ENCODE assay signal across 8 cellular contexts in the genomic region with DNA sequence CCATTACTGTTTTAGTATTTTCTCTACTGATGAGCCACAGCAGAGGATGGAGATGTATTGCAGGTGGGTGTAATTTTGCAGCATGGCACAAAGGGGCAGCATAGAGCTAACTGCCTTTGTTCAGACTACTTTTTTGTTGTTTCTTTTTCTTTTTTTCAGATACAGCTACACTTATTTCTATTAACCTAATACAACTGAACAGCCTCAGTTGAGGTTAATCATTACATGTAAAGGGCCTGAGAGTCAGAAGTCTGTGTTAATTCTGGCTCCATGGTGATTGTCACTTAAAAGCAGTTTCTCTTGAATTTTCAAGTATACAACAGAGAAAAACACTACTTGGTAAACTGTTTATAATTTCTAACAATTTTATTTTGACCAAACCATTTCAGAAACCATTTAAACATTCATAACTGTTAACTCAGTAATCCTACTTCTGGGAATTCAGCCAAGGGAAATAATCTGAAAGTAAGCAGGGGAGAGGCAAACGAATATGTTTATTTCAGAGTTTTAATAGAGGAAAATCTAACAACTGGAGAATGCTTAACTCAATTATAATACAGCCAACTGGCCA. TPM values are rescaled to one million over a fixed set of nuclear protein-coding genes. Genes with fewer than 3 reads are reported as not detected.
A peak's percentile ranks its signal among the peaks of the same experiment; 100 is the strongest.
DNase-seq lines count a peak whose midpoint lies in the region; ATAC-seq and TF ChIP-seq lines count a peak whose summit lies in the region.

No MANE protein-coding gene starts in this region.

- no peak overlapping the region for H3K4me3 Mint-ChIP-seq in activated T-cell treated with anti-CD3 and anti-CD28 coated beads, Interleukin-2, amount 50 U/mL, for 4 hours
- no peak overlapping the region for H3K4me3 Mint-ChIP-seq in GM23338
- H3K4me3 Mint-ChIP-seq in activated CD4-positive, alpha-beta T cell treated with anti-CD3 and anti-CD28 coated beads, Interleukin-2, amount 10 ng/mL, durations not matched to agents 7 days and 5 days = no peak overlapping the region

- POLR2A ChIA-PET in activated CD4-positive, alpha-beta T cell treated with anti-CD3 and anti-CD28 coated beads, Interleukin-2, amount 10 ng/mL, durations not matched to agents 7 days and 5 days (lab: Charles Lee) = no interaction called here

- no peaks in the 10 kb centered on the region for H3K36me3 ChIP-seq in GM23338 (ENCODE audit: insufficient read depth)

- TF ChIP-seq CTCF in GM23338 (conservative IDR thresholded peaks at IDR 0.05; ENCODE audit: low read depth in 2 of 2) (peak; percentile 77 to 92), foreskin fibroblast (IDR thresholded peaks at IDR 0.05; ENCODE audit: low read depth, low read length) (peak; percentile 81)

- no peaks in the 10 kb centered on the region for H3K9me2 ChIP-seq in GM23338 (ENCODE audit: insufficient read depth)

- 0 out of 2 replicates have a peak overlapping the region, but pooled peaks have one; percentile 27 for H3K27ac ChIP-seq in GM23338 (ENCODE audit: low read depth)

- DNase-seq in activated T-cell treated with anti-CD3 and anti-CD28 coated beads, Interleukin-2, amount 50 U/mL, for 4 hours = no peak
- no peak for DNase-seq in activated T-cell treated with anti-CD3 and anti-CD28 coated beads, Interleukin-2, amount 50 U/mL, for 1 hour
- peak; percentile 74 for DNase-seq in GM23338 (ENCODE audit: low spot score)
- peak; percentile 59 for DNase-seq in NAMALWA (ENCODE audit: low spot score)
- peak; percentile 54 for DNase-seq in activated CD4-positive, alpha-beta T cell treated with anti-CD3 and anti-CD28 coated beads, Interleukin-2, amount 10 ng/mL, durations not matched to agents 7 days and 5 days
- DNase-seq in foreskin fibroblast = peak; percentile 32 to 71
- peak; percentile 37 for DNase-seq in pons (ENCODE audit: low spot score)

- H3K79me2 ChIP-seq in GM23338 (replicated peaks; ENCODE audit: insufficient read depth) = no peaks in the 10 kb centered on the region

- H3K9me3 Mint-ChIP-seq in activated T-cell treated with anti-CD3 and anti-CD28 coated beads, Interleukin-2, amount 50 U/mL, for 4 hours = no peaks in the 10 kb centered on the region
- H3K9me3 Mint-ChIP-seq in GM23338 = peaks cover 4% of the 10 kb centered on the region
- peaks cover under 1% of the 10 kb centered on the region for H3K9me3 Mint-ChIP-seq in activated CD4-positive, alpha-beta T cell treated with anti-CD3 and anti-CD28 coated beads, Interleukin-2, amount 10 ng/mL, durations not matched to agents 7 days and 5 days

- H3F3A ChIP-seq in GM23338 (replicated peaks; ENCODE audit: low read depth) = no peaks in the 10 kb centered on the region

- H3K4me3 ChIP-seq in GM23338 (no peak overlapping the region), foreskin fibroblast (ENCODE audit: low read depth in 1 of 2, low read length in 2 of 2) (no peak overlapping the region)

- 0 out of 2 replicates have a peak, but pooled peaks cover 4% of the 10 kb centered on the region for H3K4me1 ChIP-seq in GM23338 (ENCODE audit: insufficient read depth)

- no peak overlapping the region for H2AFZ ChIP-seq in GM23338

- no peak overlapping the region for H3K27ac Mint-ChIP-seq in GM23338
- no peak overlapping the region for H3K27ac Mint-ChIP-seq in activated CD4-positive, alpha-beta T cell treated with anti-CD3 and anti-CD28 coated beads, Interleukin-2, amount 10 ng/mL, durations not matched to agents 7 days and 5 days

- peaks cover 34% of the 10 kb centered on the region for H3K36me3 Mint-ChIP-seq in activated T-cell treated with anti-CD3 and anti-CD28 coated beads, Interleukin-2, amount 50 U/mL, for 4 hours (ENCODE audit: insufficient read depth)
- H3K36me3 Mint-ChIP-seq in GM23338 (ENCODE audit: low read depth) = peaks cover 24% of the 10 kb centered on the region
- H3K36me3 Mint-ChIP-seq in activated CD4-positive, alpha-beta T cell treated with anti-CD3 and anti-CD28 coated beads, Interleukin-2, amount 10 ng/mL, durations not matched to agents 7 days and 5 days (ENCODE audit: low read depth) = peaks cover 22% of the 10 kb centered on the region

- H3K4me1 Mint-ChIP-seq in activated T-cell treated with anti-CD3 and anti-CD28 coated beads, Interleukin-2, amount 50 U/mL, for 4 hours (ENCODE audit: low read depth) = peaks cover 1% of the 10 kb centered on the region
- H3K4me1 Mint-ChIP-seq in GM23338 = peaks cover 21% of the 10 kb centered on the region
- peaks cover 1% of the 10 kb centered on the region for H3K4me1 Mint-ChIP-seq in activated CD4-positive, alpha-beta T cell treated with anti-CD3 and anti-CD28 coated beads, Interleukin-2, amount 10 ng/mL, durations not matched to agents 7 days and 5 days

- ATAC-seq in activated T-cell treated with anti-CD3 and anti-CD28 coated beads, Interleukin-2, amount 50 U/mL, for 4 hours = peak; percentile 53 to 61
- ATAC-seq in GM23338 = peak; percentile 85
- no peak for ATAC-seq in HG03025 (IDR thresholded peaks at IDR 0.05; ENCODE audit: low FRiP score, unreplicated experiment)

- H3K4me2 ChIP-seq in GM23338 = no peak overlapping the region

- CTCF ChIA-PET in activated CD4-positive, alpha-beta T cell treated with anti-CD3 and anti-CD28 coated beads, Interleukin-2, amount 10 ng/mL, durations not matched to agents 7 days and 5 days (lab: Charles Lee) = interaction anchor here (0.7 to 2.0 kb wide), 11 partner anchors 9 to 154 kb away, joined by 3 to 6 read pairs (median 4); no protein-coding TSS in a partner anchor

- H3K27me3 ChIP-seq in GM23338 (ENCODE audit: insufficient read depth) = no peaks in the 10 kb centered on the region

- no peaks in the 10 kb centered on the region for H4K20me1 ChIP-seq in GM23338 (replicated peaks; ENCODE audit: insufficient read depth)

- no peaks in the 10 kb centered on the region for H3K27me3 Mint-ChIP-seq in activated T-cell treated with anti-CD3 and anti-CD28 coated beads, Interleukin-2, amount 50 U/mL, for 4 hours (ENCODE audit: low read depth)
- peaks cover 3% of the 10 kb centered on the region for H3K27me3 Mint-ChIP-seq in GM23338 (ENCODE audit: insufficient read depth, low read depth, poor library complexity)
- no peaks in the 10 kb centered on the region for H3K27me3 Mint-ChIP-seq in activated CD4-positive, alpha-beta T cell treated with anti-CD3 and anti-CD28 coated beads, Interleukin-2, amount 10 ng/mL, durations not matched to agents 7 days and 5 days

TF ChIP-seq in GM23338, 12 proteins besides CTCF, POLR2A, EP300 and RAD21 (continues in another document):
- no peak for TF ChIP-seq NANOG (IDR thresholded peaks at IDR 0.05; ENCODE audit: borderline replicate concordance)

RNA-seq across cellular contexts. Expression of a gene that starts 13.9 kb away (rescaled TPM):
- not detected for total RNA-seq in activated T-cell treated with anti-CD3 and anti-CD28 coated beads, Interleukin-2, amount 50 U/mL, for 4 hours
- 0.58 TPM in 1 of 2 replicates, not detected in the other for total RNA-seq in GM23338 (2014; rRNA removed; shearing (Covaris generic))
- not detected in 2 replicates for polyA plus RNA-seq in GM23338 (2016; fragmentation: Nextera tagmentation; extraction: Ambion mirVana)
- under 1 TPM; 0.10 to 0.12 TPM for total RNA-seq in activated CD4-positive, alpha-beta T cell treated with anti-CD3 and anti-CD28 coated beads, Interleukin-2, amount 10 ng/mL, durations not matched to agents 7 days and 5 days

RNA-seq across cellular contexts. Expression of a gene that starts 24.6 kb away (rescaled TPM):
- total RNA-seq in activated T-cell treated with anti-CD3 and anti-CD28 coated beads, Interleukin-2, amount 50 U/mL, for 4 hours = 10 to 100 TPM; 32.5 to 42.9 (median 36.4) TPM
- 36.6 and 38.1 TPM in 2 replicates for total RNA-seq in GM23338 (2014; rRNA removed; shearing (Covaris generic))
- polyA plus RNA-seq in GM23338 (2016; fragmentation: Nextera tagmentation; extraction: Ambion mirVana) = 10.3 and 13.2 TPM in 2 replicates
- 10 to 100 TPM; 39.6 to 41.1 TPM for total RNA-seq in activated CD4-positive, alpha-beta T cell treated with anti-CD3 and anti-CD28 coated beads, Interleukin-2, amount 10 ng/mL, durations not matched to agents 7 days and 5 days

Comparison
In these comparisons a context has a peak if more than half of its experiments do, and no peak if none do; other contexts are left out.
1. DNase-seq: peak in GM23338 (single experiment), NAMALWA (single experiment), activated CD4-positive, alpha-beta T cell treated with anti-CD3 and anti-CD28 coated beads, Interleukin-2, amount 10 ng/mL, durations not matched to agents 7 days and 5 days (single experiment), foreskin fibroblast (2 of 2) and pons (single experiment); none in activated T-cell treated with anti-CD3 and anti-CD28 coated beads, Interleukin-2, amount 50 U/mL, for 4 hours (single experiment) and activated T-cell treated with anti-CD3 and anti-CD28 coated beads, Interleukin-2, amount 50 U/mL, for 1 hour (single experiment).